ENCODE assay signal across 1 cellular context in genomic region chr19:13865578-13866462, GRCh38.
TF ChIP-seq lines count a peak whose summit lies in the region.

No MANE protein-coding gene starts in this region.

TF ChIP-seq in HepG2, 621 proteins besides CTCF, POLR2A, EP300 and RAD21 (continued from another document and continues in another):
- TF ChIP-seq, protein P1, sequence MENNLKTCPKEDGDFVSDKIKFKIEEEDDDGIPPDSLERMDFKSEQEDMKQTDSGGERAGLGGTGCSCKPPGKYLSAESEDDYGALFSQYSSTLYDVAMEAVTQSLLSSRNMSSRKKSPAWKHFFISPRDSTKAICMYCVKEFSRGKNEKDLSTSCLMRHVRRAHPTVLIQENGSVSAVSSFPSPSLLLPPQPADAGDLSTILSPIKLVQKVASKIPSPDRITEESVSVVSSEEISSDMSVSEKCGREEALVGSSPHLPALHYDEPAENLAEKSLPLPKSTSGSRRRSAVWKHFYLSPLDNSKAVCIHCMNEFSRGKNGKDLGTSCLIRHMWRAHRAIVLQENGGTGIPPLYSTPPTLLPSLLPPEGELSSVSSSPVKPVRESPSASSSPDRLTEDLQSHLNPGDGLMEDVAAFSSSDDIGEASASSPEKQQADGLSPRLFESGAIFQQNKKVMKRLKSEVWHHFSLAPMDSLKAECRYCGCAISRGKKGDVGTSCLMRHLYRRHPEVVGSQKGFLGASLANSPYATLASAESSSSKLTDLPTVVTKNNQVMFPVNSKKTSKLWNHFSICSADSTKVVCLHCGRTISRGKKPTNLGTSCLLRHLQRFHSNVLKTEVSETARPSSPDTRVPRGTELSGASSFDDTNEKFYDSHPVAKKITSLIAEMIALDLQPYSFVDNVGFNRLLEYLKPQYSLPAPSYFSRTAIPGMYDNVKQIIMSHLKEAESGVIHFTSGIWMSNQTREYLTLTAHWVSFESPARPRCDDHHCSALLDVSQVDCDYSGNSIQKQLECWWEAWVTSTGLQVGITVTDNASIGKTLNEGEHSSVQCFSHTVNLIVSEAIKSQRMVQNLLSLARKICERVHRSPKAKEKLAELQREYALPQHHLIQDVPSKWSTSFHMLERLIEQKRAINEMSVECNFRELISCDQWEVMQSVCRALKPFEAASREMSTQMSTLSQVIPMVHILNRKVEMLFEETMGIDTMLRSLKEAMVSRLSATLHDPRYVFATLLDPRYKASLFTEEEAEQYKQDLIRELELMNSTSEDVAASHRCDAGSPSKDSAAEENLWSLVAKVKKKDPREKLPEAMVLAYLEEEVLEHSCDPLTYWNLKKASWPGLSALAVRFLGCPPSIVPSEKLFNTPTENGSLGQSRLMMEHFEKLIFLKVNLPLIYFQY (CRISPR knock-in tag; IDR thresholded peaks at IDR 0.05; ENCODE audit: borderline replicate concordance), result no peak
- TF ChIP-seq HNRNPLL (IDR thresholded peaks at IDR 0.05; ENCODE audit: low read depth, low read length, poor library complexity, severe bottlenecking), result peak; percentile 32
- no peak for TF ChIP-seq ZNF337 (CRISPR knock-in tag; IDR thresholded peaks at IDR 0.05; ENCODE audit: borderline replicate concordance, low read depth)
- no peak for TF ChIP-seq ZNF138 (CRISPR knock-in tag; IDR thresholded peaks at IDR 0.05; ENCODE audit: low read depth)
- TF ChIP-seq TCF7L2 (IDR thresholded peaks at IDR 0.05; ENCODE audit: low read depth, low read length), result no peak
- TF ChIP-seq, protein P2, sequence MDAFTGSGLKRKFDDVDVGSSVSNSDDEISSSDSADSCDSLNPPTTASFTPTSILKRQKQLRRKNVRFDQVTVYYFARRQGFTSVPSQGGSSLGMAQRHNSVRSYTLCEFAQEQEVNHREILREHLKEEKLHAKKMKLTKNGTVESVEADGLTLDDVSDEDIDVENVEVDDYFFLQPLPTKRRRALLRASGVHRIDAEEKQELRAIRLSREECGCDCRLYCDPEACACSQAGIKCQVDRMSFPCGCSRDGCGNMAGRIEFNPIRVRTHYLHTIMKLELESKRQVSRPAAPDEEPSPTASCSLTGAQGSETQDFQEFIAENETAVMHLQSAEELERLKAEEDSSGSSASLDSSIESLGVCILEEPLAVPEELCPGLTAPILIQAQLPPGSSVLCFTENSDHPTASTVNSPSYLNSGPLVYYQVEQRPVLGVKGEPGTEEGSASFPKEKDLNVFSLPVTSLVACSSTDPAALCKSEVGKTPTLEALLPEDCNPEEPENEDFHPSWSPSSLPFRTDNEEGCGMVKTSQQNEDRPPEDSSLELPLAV (CRISPR knock-in tag; conservative IDR thresholded peaks at IDR 0.05; ENCODE audit: low read depth), result no peak
- TF ChIP-seq ATF2 (CRISPR knock-in tag; IDR thresholded peaks at IDR 0.05), result no peak
- TF ChIP-seq ZIK1 (CRISPR knock-in tag; IDR thresholded peaks at IDR 0.05; ENCODE audit: borderline replicate concordance, low read depth), result no peak
- no peak for TF ChIP-seq DNMT3B (CRISPR knock-in tag; conservative IDR thresholded peaks at IDR 0.05)
- TF ChIP-seq JUND (CRISPR knock-in tag; IDR thresholded peaks at IDR 0.05), result no peak
- TF ChIP-seq ZNF17 (CRISPR knock-in tag; IDR thresholded peaks at IDR 0.05), result no peak
- TF ChIP-seq ZNF552 (CRISPR knock-in tag; IDR thresholded peaks at IDR 0.05; ENCODE audit: borderline replicate concordance), result no peak
- no peak for TF ChIP-seq ZNF792 (CRISPR knock-in tag; IDR thresholded peaks at IDR 0.05)
- TF ChIP-seq, protein P3, sequence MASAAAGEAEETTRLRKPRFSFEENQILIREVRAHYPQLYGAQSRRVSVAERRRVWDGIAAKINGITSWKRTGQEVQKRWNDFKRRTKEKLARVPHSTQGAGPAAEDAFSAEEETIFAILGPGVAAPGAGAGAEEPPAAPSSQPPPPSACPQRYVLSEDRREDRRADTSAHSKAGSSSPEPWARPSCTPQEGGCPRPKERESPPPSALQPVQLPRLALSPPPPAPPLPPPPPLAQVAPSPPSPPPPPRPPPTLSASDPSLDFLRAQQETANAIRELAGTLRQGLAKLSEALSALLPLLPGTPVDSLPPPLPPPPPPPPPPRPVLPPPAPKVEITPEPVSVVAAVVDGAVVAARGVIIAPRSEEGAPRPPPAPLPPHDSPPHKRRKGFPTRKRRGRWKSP (CRISPR knock-in tag; IDR thresholded peaks at IDR 0.05), result no peak
- no peak for TF ChIP-seq SMAD1 (CRISPR knock-in tag; IDR thresholded peaks at IDR 0.05; ENCODE audit: borderline replicate concordance, low read depth)
- TF ChIP-seq KAT8 (CRISPR knock-in tag; IDR thresholded peaks at IDR 0.05), result no peak
- no peak for TF ChIP-seq NR2F2 (IDR thresholded peaks at IDR 0.05; ENCODE audit: borderline replicate concordance, low read depth)
- no peak for TF ChIP-seq NCOA1 (CRISPR knock-in tag; IDR thresholded peaks at IDR 0.05)
- TF ChIP-seq KDM3A (CRISPR knock-in tag; IDR thresholded peaks at IDR 0.05; ENCODE audit: low read depth), result no peak
- TF ChIP-seq KLF13 (CRISPR knock-in tag; IDR thresholded peaks at IDR 0.05), result no peak
- no peak for TF ChIP-seq ZSCAN21 (CRISPR knock-in tag; IDR thresholded peaks at IDR 0.05; ENCODE audit: borderline replicate concordance)
- no peak for TF ChIP-seq ZNF878 (CRISPR knock-in tag; IDR thresholded peaks at IDR 0.05)
- TF ChIP-seq RAD51 (IDR thresholded peaks at IDR 0.05; ENCODE audit: borderline replicate concordance), result no peak
- TF ChIP-seq ZFP82 (CRISPR knock-in tag; IDR thresholded peaks at IDR 0.05; ENCODE audit: borderline replicate concordance), result no peak
- peak; percentile 57; the same call in 1 of the 2 replicates for TF ChIP-seq ZFX (CRISPR knock-in tag; IDR thresholded peaks at IDR 0.05; ENCODE audit: low read depth)
- no peak for TF ChIP-seq HCFC1 (IDR thresholded peaks at IDR 0.05; ENCODE audit: low read depth, low read length)
- TF ChIP-seq ZNF335 (CRISPR knock-in tag; IDR thresholded peaks at IDR 0.05), result no peak
- TF ChIP-seq CCAR2 (optimal IDR thresholded peaks at IDR 0.05; ENCODE audit: low read depth, low read length), result no peak
- no peak for TF ChIP-seq ZNF24 (IDR thresholded peaks at IDR 0.05)
- no peak for TF ChIP-seq ZBTB8A (CRISPR knock-in tag; IDR thresholded peaks at IDR 0.05; ENCODE audit: borderline replicate concordance, low read depth)
- TF ChIP-seq, protein P4, sequence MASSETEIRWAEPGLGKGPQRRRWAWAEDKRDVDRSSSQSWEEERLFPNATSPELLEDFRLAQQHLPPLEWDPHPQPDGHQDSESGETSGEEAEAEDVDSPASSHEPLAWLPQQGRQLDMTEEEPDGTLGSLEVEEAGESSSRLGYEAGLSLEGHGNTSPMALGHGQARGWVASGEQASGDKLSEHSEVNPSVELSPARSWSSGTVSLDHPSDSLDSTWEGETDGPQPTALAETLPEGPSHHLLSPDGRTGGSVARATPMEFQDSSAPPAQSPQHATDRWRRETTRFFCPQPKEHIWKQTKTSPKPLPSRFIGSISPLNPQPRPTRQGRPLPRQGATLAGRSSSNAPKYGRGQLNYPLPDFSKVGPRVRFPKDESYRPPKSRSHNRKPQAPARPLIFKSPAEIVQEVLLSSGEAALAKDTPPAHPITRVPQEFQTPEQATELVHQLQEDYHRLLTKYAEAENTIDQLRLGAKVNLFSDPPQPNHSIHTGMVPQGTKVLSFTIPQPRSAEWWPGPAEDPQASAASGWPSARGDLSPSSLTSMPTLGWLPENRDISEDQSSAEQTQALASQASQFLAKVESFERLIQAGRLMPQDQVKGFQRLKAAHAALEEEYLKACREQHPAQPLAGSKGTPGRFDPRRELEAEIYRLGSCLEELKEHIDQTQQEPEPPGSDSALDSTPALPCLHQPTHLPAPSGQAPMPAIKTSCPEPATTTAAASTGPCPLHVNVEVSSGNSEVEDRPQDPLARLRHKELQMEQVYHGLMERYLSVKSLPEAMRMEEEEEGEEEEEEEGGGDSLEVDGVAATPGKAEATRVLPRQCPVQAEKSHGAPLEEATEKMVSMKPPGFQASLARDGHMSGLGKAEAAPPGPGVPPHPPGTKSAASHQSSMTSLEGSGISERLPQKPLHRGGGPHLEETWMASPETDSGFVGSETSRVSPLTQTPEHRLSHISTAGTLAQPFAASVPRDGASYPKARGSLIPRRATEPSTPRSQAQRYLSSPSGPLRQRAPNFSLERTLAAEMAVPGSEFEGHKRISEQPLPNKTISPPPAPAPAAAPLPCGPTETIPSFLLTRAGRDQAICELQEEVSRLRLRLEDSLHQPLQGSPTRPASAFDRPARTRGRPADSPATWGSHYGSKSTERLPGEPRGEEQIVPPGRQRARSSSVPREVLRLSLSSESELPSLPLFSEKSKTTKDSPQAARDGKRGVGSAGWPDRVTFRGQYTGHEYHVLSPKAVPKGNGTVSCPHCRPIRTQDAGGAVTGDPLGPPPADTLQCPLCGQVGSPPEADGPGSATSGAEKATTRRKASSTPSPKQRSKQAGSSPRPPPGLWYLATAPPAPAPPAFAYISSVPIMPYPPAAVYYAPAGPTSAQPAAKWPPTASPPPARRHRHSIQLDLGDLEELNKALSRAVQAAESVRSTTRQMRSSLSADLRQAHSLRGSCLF (CRISPR knock-in tag; IDR thresholded peaks at IDR 0.05; ENCODE audit: borderline replicate concordance), result no peak
- no peak for TF ChIP-seq ZNF333 (CRISPR knock-in tag; IDR thresholded peaks at IDR 0.05; ENCODE audit: borderline replicate concordance)
- TF ChIP-seq ZNF414 (CRISPR knock-in tag; IDR thresholded peaks at IDR 0.05), result no peak
- TF ChIP-seq, protein P5, sequence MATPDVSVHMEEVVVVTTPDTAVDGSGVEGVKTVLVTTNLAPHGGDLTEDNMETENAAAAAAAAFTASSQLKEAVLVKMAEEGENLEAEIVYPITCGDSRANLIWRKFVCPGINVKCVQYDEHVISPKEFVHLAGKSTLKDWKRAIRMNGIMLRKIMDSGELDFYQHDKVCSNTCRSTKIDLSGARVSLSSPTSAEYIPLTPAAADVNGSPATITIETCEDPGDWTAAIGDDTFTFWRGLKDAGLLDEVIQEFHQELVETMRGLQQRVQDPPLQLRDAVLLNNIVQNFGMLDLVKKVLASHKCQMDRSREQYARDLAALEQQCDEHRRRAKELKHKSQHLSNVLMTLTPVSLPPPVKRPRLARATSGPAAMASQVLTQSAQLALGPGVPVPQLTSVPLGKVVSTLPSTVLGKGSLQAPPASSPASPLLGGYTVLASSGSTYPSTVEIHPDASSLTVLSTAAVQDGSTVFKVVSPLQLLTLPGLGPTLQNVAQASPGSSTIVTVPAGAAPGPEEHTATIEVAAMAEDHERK (CRISPR knock-in tag; IDR thresholded peaks at IDR 0.05; ENCODE audit: low read depth), result no peak
- no peak for TF ChIP-seq ZNF75D (CRISPR knock-in tag; IDR thresholded peaks at IDR 0.05; ENCODE audit: borderline replicate concordance)
- TF ChIP-seq KLF6 (CRISPR knock-in tag; IDR thresholded peaks at IDR 0.05), result no peak
- 0 out of 2 replicates have a peak, but pooled peaks have one; percentile 18 for TF ChIP-seq ZBTB38 (CRISPR knock-in tag; IDR thresholded peaks at IDR 0.05)
- no peak for TF ChIP-seq TAF1 (CRISPR knock-in tag; IDR thresholded peaks at IDR 0.05)
- no peak for TF ChIP-seq ZNF770 (CRISPR knock-in tag; IDR thresholded peaks at IDR 0.05)
- TF ChIP-seq ZMYM3 (CRISPR knock-in tag; IDR thresholded peaks at IDR 0.05), result no peak
- TF ChIP-seq ATF1 (CRISPR knock-in tag; IDR thresholded peaks at IDR 0.05), result no peak
- TF ChIP-seq, protein P6, sequence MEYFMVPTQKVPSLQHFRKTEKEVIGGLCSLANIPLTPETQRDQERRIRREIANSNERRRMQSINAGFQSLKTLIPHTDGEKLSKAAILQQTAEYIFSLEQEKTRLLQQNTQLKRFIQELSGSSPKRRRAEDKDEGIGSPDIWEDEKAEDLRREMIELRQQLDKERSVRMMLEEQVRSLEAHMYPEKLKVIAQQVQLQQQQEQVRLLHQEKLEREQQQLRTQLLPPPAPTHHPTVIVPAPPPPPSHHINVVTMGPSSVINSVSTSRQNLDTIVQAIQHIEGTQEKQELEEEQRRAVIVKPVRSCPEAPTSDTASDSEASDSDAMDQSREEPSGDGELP (IDR thresholded peaks at IDR 0.05; ENCODE audit: borderline replicate concordance, low read depth), result peak; percentile 20; the same call in 1 of the 2 replicates
